In the genomic region with DNA sequence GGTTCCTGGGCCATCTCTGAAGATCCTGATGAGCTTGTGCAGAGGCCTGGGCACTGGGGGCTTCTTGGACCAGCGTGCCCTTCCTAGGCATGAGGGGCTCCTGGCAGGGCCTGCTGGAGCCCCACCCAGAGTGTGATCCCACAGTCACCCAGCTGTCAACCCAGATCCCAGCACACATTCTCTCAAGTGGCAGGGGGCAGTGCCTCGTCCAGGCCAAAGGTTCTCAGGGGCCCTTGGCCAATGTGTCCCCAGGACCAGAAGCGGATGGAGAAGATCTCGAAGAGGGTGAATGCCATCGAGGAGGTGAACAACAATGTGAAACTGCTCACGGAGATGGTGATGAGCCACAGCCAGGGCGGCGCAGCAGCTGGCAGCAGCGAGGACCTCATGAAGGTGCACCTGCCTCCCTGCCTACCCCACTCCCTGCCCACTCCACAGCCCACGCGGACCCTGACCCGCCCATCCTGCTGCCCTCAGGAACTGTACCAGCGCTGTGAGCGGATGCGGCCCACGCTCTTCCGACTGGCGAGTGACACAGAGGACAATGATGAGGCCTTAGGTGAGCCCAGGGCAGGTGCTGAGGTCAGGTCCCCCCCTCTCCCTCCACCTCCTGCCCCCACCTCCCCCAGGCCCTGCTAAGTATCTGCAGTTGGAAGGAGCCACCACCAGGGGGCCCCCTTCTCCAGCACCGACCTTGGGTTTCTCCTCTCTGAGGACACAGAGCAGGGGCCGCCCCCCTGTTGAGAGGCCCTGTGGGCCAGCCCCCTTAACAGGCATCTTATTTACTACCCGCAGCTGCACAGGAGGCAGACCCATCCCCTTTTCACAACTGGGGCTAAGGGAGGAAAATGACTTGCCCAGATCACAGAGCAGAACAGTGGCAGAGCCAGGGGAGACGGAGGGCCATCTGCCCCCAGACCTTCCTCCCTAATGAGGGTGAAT, we compare ENCODE assay signal across 1 cellular context.
TF ChIP-seq lines count a peak whose summit lies in the region.

No MANE protein-coding gene starts in this region.

TF ChIP-seq in HCT116, 20 proteins besides CTCF, POLR2A, EP300 and RAD21 (continued from another document):
- no peak for TF ChIP-seq FOSL1 (IDR thresholded peaks at IDR 0.05; ENCODE audit: low read depth)
